ENCODE assay signal across 9 cellular contexts in genomic region chrX:39491548-39492297, GRCh38.
DNase-seq lines count a peak whose midpoint lies in the region; ATAC-seq and TF ChIP-seq lines count a peak whose summit lies in the region.
"Had no signal": no experiment of that assay in that cellular context is flagged by ENCODE, and none has a peak within 500 bp of the region (broad histone marks: within the 10 kb centered on the region; RNA-seq: fewer than 3 reads in every experiment).

No MANE protein-coding gene starts in this region.

- H3K27ac ChIP-seq in endodermal cell (ENCODE audit: low read depth, low read length) (no peak overlapping the region), vagina (no peak overlapping the region)
- H3K27ac ChIP-seq: pancreas had no signal

- H3K27me3 Mint-ChIP-seq in endodermal cell (ENCODE audit: insufficient read depth) = no peaks in the 10 kb centered on the region
- H3K27me3 Mint-ChIP-seq in stimulated activated naive CD8-positive, alpha-beta T cell treated with anti-CD3 and anti-CD28 coated beads, Interleukin-15, Interleukin-2, amounts not matched to agents 100 ng/mL and 50 ng/mL, for 24 hours = no peaks in the 10 kb centered on the region

- H3K9ac ChIP-seq in endodermal cell (ENCODE audit: extremely low read depth, low read length, poor library complexity, severe bottlenecking) = no peak overlapping the region

- no peak overlapping the region for H3K4me3 Mint-ChIP-seq in endodermal cell
- peak overlapping the region; percentile 39 for H3K4me3 Mint-ChIP-seq in stimulated activated naive CD8-positive, alpha-beta T cell treated with anti-CD3 and anti-CD28 coated beads, Interleukin-15, Interleukin-2, amounts not matched to agents 100 ng/mL and 50 ng/mL, for 24 hours

- no peaks in the 10 kb centered on the region for H3K27me3 ChIP-seq in endodermal cell (ENCODE audit: control insufficient read depth, insufficient read depth, low read length, poor library complexity, severe bottlenecking)
- no peaks in the 10 kb centered on the region for H3K27me3 ChIP-seq in vagina

- ATAC-seq in GM18502 (IDR thresholded peaks at IDR 0.05; ENCODE audit: poor library complexity, unreplicated experiment) (peak; percentile 70), HG03139 (IDR thresholded peaks at IDR 0.05; ENCODE audit: unreplicated experiment) (peak; percentile 55), HG03097 (IDR thresholded peaks at IDR 0.05; ENCODE audit: low FRiP score, unreplicated experiment) (no peak)

- H3K9me3 ChIP-seq in endodermal cell (ENCODE audit: control insufficient read depth, low read length) (no peaks in the 10 kb centered on the region), vagina (no peaks in the 10 kb centered on the region)
- H3K9me3 ChIP-seq: pancreas had no signal

- H3K27ac Mint-ChIP-seq in endodermal cell = no peak overlapping the region
- peak overlapping the region; percentile 89 for H3K27ac Mint-ChIP-seq in stimulated activated naive CD8-positive, alpha-beta T cell treated with anti-CD3 and anti-CD28 coated beads, Interleukin-15, Interleukin-2, amounts not matched to agents 100 ng/mL and 50 ng/mL, for 24 hours

- H3K4me1 Mint-ChIP-seq in endodermal cell = peaks cover 2% of the 10 kb centered on the region
- peaks cover 57% of the 10 kb centered on the region for H3K4me1 Mint-ChIP-seq in stimulated activated naive CD8-positive, alpha-beta T cell treated with anti-CD3 and anti-CD28 coated beads, Interleukin-15, Interleukin-2, amounts not matched to agents 100 ng/mL and 50 ng/mL, for 24 hours (ENCODE audit: low read depth)

- H3K36me3 Mint-ChIP-seq in endodermal cell (ENCODE audit: low read depth) = no peaks in the 10 kb centered on the region
- no peaks in the 10 kb centered on the region for H3K36me3 Mint-ChIP-seq in stimulated activated naive CD8-positive, alpha-beta T cell treated with anti-CD3 and anti-CD28 coated beads, Interleukin-15, Interleukin-2, amounts not matched to agents 100 ng/mL and 50 ng/mL, for 24 hours (ENCODE audit: low read depth)

- TF ChIP-seq CTCF in endodermal cell (conservative IDR thresholded peaks at IDR 0.05) (no peak), vagina (IDR thresholded peaks at IDR 0.05) (no peak)

- WGBS in endodermal cell (ENCODE audit: insufficient coverage in 1 of 2, insufficient read length in 1 of 2), 2 experiments = 86 to 90% methylated on average over 2 to 10 of the region's 10 CpGs

- H3K4me3 ChIP-seq in endodermal cell (ENCODE audit: low read length) (no peak overlapping the region), vagina (no peak overlapping the region)
- H3K4me3 ChIP-seq: pancreas had no signal

- peak; percentile 1 to 11 (median 6) for DNase-seq in activated CD4-positive, CD25-positive, alpha-beta regulatory T cell (lab: John Stamatoyannopoulos, UW)
- peak; percentile 55 for DNase-seq in endodermal cell
- DNase-seq in NCI-H1436 (lab: John Stamatoyannopoulos, UW) = no peak
- DNase-seq in vagina (ENCODE audit: extremely low spot score in 2 of 2) = no peak
- DNase-seq: pancreas had no signal

- H3K9me3 Mint-ChIP-seq in endodermal cell = peaks cover 40% of the 10 kb centered on the region
- no peaks in the 10 kb centered on the region for H3K9me3 Mint-ChIP-seq in stimulated activated naive CD8-positive, alpha-beta T cell treated with anti-CD3 and anti-CD28 coated beads, Interleukin-15, Interleukin-2, amounts not matched to agents 100 ng/mL and 50 ng/mL, for 24 hours

- H3K36me3 ChIP-seq in endodermal cell (ENCODE audit: control insufficient read depth, insufficient read depth, low read length) (no peaks in the 10 kb centered on the region), vagina (no peaks in the 10 kb centered on the region)
- H3K36me3 ChIP-seq: pancreas had no signal

- TF ChIP-seq POLR2A in vagina (IDR thresholded peaks at IDR 0.05) = no peak

- intact Hi-C loops in vagina (cut with DNase I) = no loop called here

- H3K4me1 ChIP-seq in endodermal cell (ENCODE audit: control insufficient read depth, insufficient read depth, low read length) (no peaks in the 10 kb centered on the region), vagina (no peaks in the 10 kb centered on the region)
- H3K4me1 ChIP-seq: pancreas had no signal

Comparison
In these comparisons a context has a peak if more than half of its experiments do, and no peak if none do; other contexts are left out.
1. DNase-seq: peak in activated CD4-positive, CD25-positive, alpha-beta regulatory T cell (4 of 4) and endodermal cell (single experiment); none in NCI-H1436 (single experiment) and vagina (0 of 2).